Comparison of ENCODE assay signal across 43 cellular contexts in the genomic region with DNA sequence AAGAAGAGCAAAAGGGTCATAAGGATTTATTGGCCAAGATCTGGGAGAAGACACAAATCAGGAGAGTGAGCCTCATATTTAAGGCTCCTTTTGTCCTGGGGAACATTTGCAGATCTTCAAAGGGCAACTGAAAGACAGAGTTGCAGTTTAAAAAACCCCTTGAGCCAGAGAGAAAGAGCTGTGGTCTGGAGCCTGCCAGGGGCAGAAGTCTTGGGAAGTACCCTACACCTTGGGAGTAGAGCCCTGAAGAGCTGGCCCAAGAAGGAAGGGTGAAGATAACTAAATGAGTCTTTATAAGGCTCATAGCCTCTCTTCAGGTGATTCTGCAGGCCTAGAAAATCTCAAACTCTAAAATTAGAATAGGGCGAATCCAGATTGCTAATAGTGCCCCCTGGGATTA. TPM values are rescaled to one million over a fixed set of nuclear protein-coding genes. Genes with fewer than 3 reads are reported as not detected.
"Had no signal": no experiment of that assay in that cellular context is flagged by ENCODE, and none has a peak within 500 bp of the region (broad histone marks: within the 10 kb centered on the region; RNA-seq: fewer than 3 reads in every experiment).

No MANE protein-coding gene starts in this region.

- H3K9me3 ChIP-seq: adrenal gland, ascending aorta, body of pancreas, breast epithelium had no signal

- H3K27me3 Mint-ChIP-seq: brain had no signal

- H3K36me3 Mint-ChIP-seq: activated naive CD4-positive, alpha-beta T cell treated with anti-CD3 and anti-CD28 coated beads, Interleukin-2, amount 10 ng/mL, durations not matched to agents 7 days and 5 days; activated naive CD4-positive, alpha-beta T cell treated with anti-CD3 and anti-CD28 coated beads, Interleukin-2, amount 50 U/mL, for 72 hours; brain had no signal

- FAIRE-seq: astrocyte, bronchial epithelial cell had no signal

- H3K4me1 Mint-ChIP-seq: brain; central memory CD8-positive, alpha-beta T cell had no signal

- H3K27ac Mint-ChIP-seq: activated naive CD4-positive, alpha-beta T cell treated with anti-CD3 and anti-CD28 coated beads for 36 hours; activated naive CD4-positive, alpha-beta T cell treated with anti-CD3 and anti-CD28 coated beads, Interleukin-2, amount 10 ng/mL, durations not matched to agents 7 days and 5 days; activated naive CD4-positive, alpha-beta T cell treated with anti-CD3 and anti-CD28 coated beads, Interleukin-2, amount 50 U/mL, for 24 hours; activated naive CD4-positive, alpha-beta T cell treated with anti-CD3 and anti-CD28 coated beads, Interleukin-2, amount 50 U/mL, for 72 hours; activated naive CD8-positive, alpha-beta T cell; activated naive CD8-positive, alpha-beta T cell treated with anti-CD3 and anti-CD28 coated beads for 36 hours; activated naive CD8-positive, alpha-beta T cell treated with anti-CD3 and anti-CD28 coated beads, Interleukin-2, amount 10 ng/mL, durations not matched to agents 7 days and 5 days; activated naive CD8-positive, alpha-beta T cell treated with anti-CD3 and anti-CD28 coated beads, Interleukin-2, amount 50 U/mL, for 24 hours; activated T-cell treated with anti-CD3 and anti-CD28 coated beads, Interleukin-2, amount 50 U/mL, for 24 hours; activated T-cell treated with anti-CD3 and anti-CD28 coated beads, Interleukin-2, amount 50 U/mL, for 72 hours; activated T-helper 1 cell treated with anti-CD3 and anti-CD28 coated beads, Interleukin-12 subunit alpha, Interleukin-12 subunit beta, Interleukin-2, Interleukin-4 antibody, amounts not matched to agents 30 ng/mL and 10 ng/mL and 1 ng/mL, durations not matched to agents 14 hours and 24 hours and 36 hours; activated T-helper 17 cell treated with anti-CD3 and anti-CD28 coated beads, Interleukin-2, amount 50 U/mL, for 72 hours; activated T-helper 2 cell treated with anti-CD3 and anti-CD28 coated beads, Interferon-gamma antibody, Interleukin-2, Interleukin-4, amounts not matched to agents 10 μg/mL and 5 μg/mL and 100 μg/mL, durations not matched to agents 14 hours and 24 hours and 36 hours; brain had no signal

- DNase-seq: activated effector memory CD4-positive, alpha-beta T cell treated with anti-CD3 and anti-CD28 coated beads, Interleukin-2, amount 50 U/mL, for 16 hours; activated effector memory CD4-positive, alpha-beta T cell treated with Interleukin-2 at 50 U/mL for 16 hours; activated gamma-delta T cell; activated gamma-delta T cell treated with Interleukin-2 at 50 U/mL for 16 hours; activated naive CD4-positive, alpha-beta T cell; activated naive CD4-positive, alpha-beta T cell treated with anti-CD3 and anti-CD28 coated beads for 36 hours; activated naive CD4-positive, alpha-beta T cell treated with anti-CD3 and anti-CD28 coated beads, Interleukin-2, amount 10 ng/mL, durations not matched to agents 7 days and 5 days; activated naive CD4-positive, alpha-beta T cell treated with anti-CD3 and anti-CD28 coated beads, Interleukin-2, amount 50 U/mL, for 16 hours; activated naive CD4-positive, alpha-beta T cell treated with Interleukin-2 at 50 U/mL for 16 hours; activated naive CD8-positive, alpha-beta T cell treated with anti-CD3 and anti-CD28 coated beads for 36 hours; activated naive CD8-positive, alpha-beta T cell treated with anti-CD3 and anti-CD28 coated beads, Interleukin-2, amount 10 ng/mL, durations not matched to agents 7 days and 5 days; activated naive CD8-positive, alpha-beta T cell treated with anti-CD3 and anti-CD28 coated beads, Interleukin-2, amount 50 U/mL, for 24 hours; activated T-cell treated with anti-CD3 and anti-CD28 coated beads for 4 hours; activated T-cell treated with anti-CD3 and anti-CD28 coated beads, Interleukin-2, amount 50 U/mL, for 1 hour; activated T-cell treated with anti-CD3 and anti-CD28 coated beads, Interleukin-2, amount 50 U/mL, for 24 hours; activated T-cell treated with anti-CD3 and anti-CD28 coated beads, Interleukin-2, amount 50 U/mL, for 4 hours; activated T-cell treated with anti-CD3 and anti-CD28 coated beads, Interleukin-2, amount 50 U/mL, for 48 hours; activated T-cell treated with anti-CD3 and anti-CD28 coated beads, Interleukin-2, amount 50 U/mL, for 72 hours; adrenal gland; amniotic stem cell; amygdala; anterior cingulate cortex; aorta; body of pancreas; brain microvascular endothelial cell; caudate nucleus; central memory CD4-positive, alpha-beta T cell; cerebellar nuclear complex had no signal

- H3K4me1 ChIP-seq: adrenal gland, ascending aorta, body of pancreas, breast epithelium had no signal

- H3K36me3 ChIP-seq: adrenal gland, ascending aorta, brain microvascular endothelial cell, breast epithelium, cardiac muscle cell had no signal

- H3K4me3 ChIP-seq: adrenal gland, ascending aorta, body of pancreas, breast epithelium, cardiac muscle cell had no signal

- H3K27ac ChIP-seq: adrenal gland, ascending aorta, body of pancreas, brain microvascular endothelial cell, breast epithelium, cardiac muscle cell had no signal

- ATAC-seq: activated naive CD4-positive, alpha-beta T cell treated with anti-CD3 and anti-CD28 coated beads, Interleukin-2, amount 50 U/mL, for 72 hours; activated naive CD8-positive, alpha-beta T cell treated with anti-CD3 and anti-CD28 coated beads, Interleukin-2, amount 50 U/mL, for 24 hours; activated T-cell treated with anti-CD3 and anti-CD28 coated beads, Interleukin-2, amount 50 U/mL, for 4 hours; activated T-cell treated with anti-CD3 and anti-CD28 coated beads, Interleukin-2, amount 50 U/mL, for 72 hours; activated T-helper 17 cell treated with anti-CD3 and anti-CD28 coated beads, Interleukin-2, amount 50 U/mL, for 72 hours; body of pancreas had no signal

- H3K9me3 Mint-ChIP-seq: activated naive CD4-positive, alpha-beta T cell treated with anti-CD3 and anti-CD28 coated beads for 36 hours; activated naive CD4-positive, alpha-beta T cell treated with anti-CD3 and anti-CD28 coated beads, Interleukin-2, amount 10 ng/mL, durations not matched to agents 7 days and 5 days; activated naive CD4-positive, alpha-beta T cell treated with anti-CD3 and anti-CD28 coated beads, Interleukin-2, amount 50 U/mL, for 24 hours; activated naive CD4-positive, alpha-beta T cell treated with anti-CD3 and anti-CD28 coated beads, Interleukin-2, amount 50 U/mL, for 72 hours; activated naive CD8-positive, alpha-beta T cell treated with anti-CD3 and anti-CD28 coated beads for 36 hours; activated naive CD8-positive, alpha-beta T cell treated with anti-CD3 and anti-CD28 coated beads, Interleukin-2, amount 10 ng/mL, durations not matched to agents 7 days and 5 days; activated naive CD8-positive, alpha-beta T cell treated with anti-CD3 and anti-CD28 coated beads, Interleukin-2, amount 50 U/mL, for 24 hours; activated T-cell treated with anti-CD3 and anti-CD28 coated beads, Interleukin-2, amount 50 U/mL, for 24 hours; activated T-helper 1 cell treated with anti-CD3 and anti-CD28 coated beads, Interleukin-12 subunit alpha, Interleukin-12 subunit beta, Interleukin-2, Interleukin-4 antibody, amounts not matched to agents 30 ng/mL and 10 ng/mL and 1 ng/mL, durations not matched to agents 14 hours and 24 hours and 36 hours; activated T-helper 17 cell treated with anti-CD3 and anti-CD28 coated beads, Interleukin-2, amount 50 U/mL, for 72 hours; activated T-helper 2 cell treated with anti-CD3 and anti-CD28 coated beads, Interferon-gamma antibody, Interleukin-2, Interleukin-4, amounts not matched to agents 10 μg/mL and 5 μg/mL and 100 μg/mL, durations not matched to agents 14 hours and 24 hours and 36 hours; central memory CD8-positive, alpha-beta T cell had no signal

- H3K4me3 Mint-ChIP-seq: activated naive CD4-positive, alpha-beta T cell treated with anti-CD3 and anti-CD28 coated beads for 36 hours; activated naive CD4-positive, alpha-beta T cell treated with anti-CD3 and anti-CD28 coated beads, Interleukin-2, amount 10 ng/mL, durations not matched to agents 7 days and 5 days; activated naive CD4-positive, alpha-beta T cell treated with anti-CD3 and anti-CD28 coated beads, Interleukin-2, amount 50 U/mL, for 24 hours; activated naive CD8-positive, alpha-beta T cell; activated naive CD8-positive, alpha-beta T cell treated with anti-CD3 and anti-CD28 coated beads for 36 hours; activated naive CD8-positive, alpha-beta T cell treated with anti-CD3 and anti-CD28 coated beads, Interleukin-2, amount 10 ng/mL, durations not matched to agents 7 days and 5 days; activated naive CD8-positive, alpha-beta T cell treated with anti-CD3 and anti-CD28 coated beads, Interleukin-2, amount 50 U/mL, for 24 hours; activated T-cell treated with anti-CD3 and anti-CD28 coated beads, Interleukin-2, amount 50 U/mL, for 24 hours; activated T-cell treated with anti-CD3 and anti-CD28 coated beads, Interleukin-2, amount 50 U/mL, for 4 hours; activated T-cell treated with anti-CD3 and anti-CD28 coated beads, Interleukin-2, amount 50 U/mL, for 72 hours; activated T-helper 1 cell treated with anti-CD3 and anti-CD28 coated beads, Interleukin-12 subunit alpha, Interleukin-12 subunit beta, Interleukin-2, Interleukin-4 antibody, amounts not matched to agents 30 ng/mL and 10 ng/mL and 1 ng/mL, durations not matched to agents 14 hours and 24 hours and 36 hours; activated T-helper 17 cell treated with anti-CD3 and anti-CD28 coated beads, Interleukin-2, amount 50 U/mL, for 72 hours; brain; central memory CD8-positive, alpha-beta T cell had no signal

- H3K27me3 ChIP-seq: adrenal gland, ascending aorta, brain microvascular endothelial cell, breast epithelium had no signal

RNA-seq across cellular contexts. Expression of gene ERVFRD-1, which starts 40.0 kb away (rescaled TPM):
- total RNA-seq: activated naive CD4-positive, alpha-beta T cell treated with anti-CD3 and anti-CD28 coated beads for 36 hours; activated naive CD4-positive, alpha-beta T cell treated with anti-CD3 and anti-CD28 coated beads, Interleukin-2, amount 50 U/mL, for 72 hours; activated naive CD8-positive, alpha-beta T cell treated with anti-CD3 and anti-CD28 coated beads for 36 hours; activated naive CD8-positive, alpha-beta T cell treated with anti-CD3 and anti-CD28 coated beads, Interleukin-2, amount 10 ng/mL, durations not matched to agents 7 days and 5 days; activated T-cell treated with anti-CD3 and anti-CD28 coated beads, Interleukin-2, amount 50 U/mL, for 4 hours; activated T-cell treated with anti-CD3 and anti-CD28 coated beads, Interleukin-2, amount 50 U/mL, for 72 hours; activated T-helper 1 cell treated with anti-CD3 and anti-CD28 coated beads, Interleukin-12 subunit alpha, Interleukin-12 subunit beta, Interleukin-2, Interleukin-4 antibody, amounts not matched to agents 30 ng/mL and 10 ng/mL and 1 ng/mL, durations not matched to agents 14 hours and 24 hours and 36 hours; activated T-helper 2 cell treated with anti-CD3 and anti-CD28 coated beads, Interferon-gamma antibody, Interleukin-2, Interleukin-4, amounts not matched to agents 10 μg/mL and 5 μg/mL and 100 μg/mL, durations not matched to agents 14 hours and 24 hours and 36 hours; ascending aorta; astrocyte; body of pancreas; bronchial epithelial cell; cardiac muscle cell; cardiac septum; cerebellum had no signal
- polyA plus RNA-seq: aorta, cardiac muscle cell had no signal
